22 cellular contexts compared by ENCODE assay signal in the genomic region with DNA sequence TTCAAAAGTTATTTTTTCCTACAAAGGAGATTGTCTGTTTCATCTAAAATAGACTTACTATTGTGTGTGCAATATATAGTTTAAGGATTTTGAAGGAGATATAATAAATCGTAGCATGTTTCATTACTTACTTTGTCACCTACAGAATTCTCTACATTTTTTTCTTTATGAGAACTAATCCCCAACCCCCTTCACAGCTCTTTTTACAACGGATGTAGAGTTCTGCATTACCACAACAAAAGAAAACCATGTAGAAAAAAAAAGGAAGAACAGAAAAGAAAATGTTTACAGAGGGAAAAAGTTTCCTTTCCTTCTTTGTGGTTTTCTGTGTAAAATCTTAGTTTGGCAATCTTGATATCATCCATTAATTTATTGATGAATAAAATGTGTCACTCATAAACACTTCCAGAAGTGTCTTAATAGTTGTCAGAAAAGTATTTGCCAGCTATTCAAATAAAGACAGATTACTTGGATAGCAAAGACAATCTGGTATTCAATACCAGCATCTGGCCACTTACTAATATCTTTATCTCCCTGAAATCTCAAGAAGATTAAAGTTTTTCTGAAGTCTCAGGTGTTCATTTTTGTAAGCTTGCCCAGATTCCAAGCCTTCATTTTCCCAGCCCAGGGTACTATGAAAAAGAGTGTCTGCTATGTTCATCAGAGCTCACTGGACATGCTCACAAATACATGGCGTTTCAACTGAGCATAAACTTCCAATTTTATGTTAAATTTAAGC.
DNase-seq lines count a peak whose midpoint lies in the region; ATAC-seq, FAIRE-seq and TF ChIP-seq lines count a peak whose summit lies in the region.
"Had no signal": no experiment of that assay in that cellular context is flagged by ENCODE, and none has a peak within 500 bp of the region (broad histone marks: within the 10 kb centered on the region; RNA-seq: fewer than 3 reads in every experiment).

No MANE protein-coding gene starts in this region.

- WGBS in HUES64, result no CpG with 5 or more reads among the region's 3 CpGs

- H3K4me3 ChIP-seq in HUES64 (ENCODE audit: low read length), result peak overlapping the region; percentile 21; the same call in 1 of the 2 replicates
- H3K4me3 ChIP-seq in kidney (ENCODE audit: low read length in 2 of 2), result no peak overlapping the region
- H3K4me3 ChIP-seq in upper lobe of right lung, result no peak overlapping the region
- H3K4me3 ChIP-seq: GM12878 had no signal

- no peak for TF ChIP-seq CTCF in kidney (IDR thresholded peaks at IDR 0.05; ENCODE audit: borderline replicate concordance, extremely low read depth, insufficient read depth)
- no peak for TF ChIP-seq CTCF in upper lobe of right lung (IDR thresholded peaks at IDR 0.05)

- DNase-seq in GM18507 (ENCODE audit: extremely low spot score, insufficient read length, low read depth), result no peak
- DNase-seq in kidney, result no peak
- no peak for DNase-seq in upper lobe of right lung
- no peak for DNase-seq in GOT3 (lab: John Stamatoyannopoulos, UW)
- DNase-seq in T-helper 1 cell, result no peak
- DNase-seq: CD4-positive, CD25-positive, alpha-beta regulatory T cell; COR-L47; DMS153; MM.1S; NCI-H1092; NCI-H1436 treated with DMSO at 0.1 percent for 48 hours; NCI-H2081; NCI-H446 treated with DMSO at 0.1 percent for 48 hours; NCI-H774; PC-3; SIG-M5 had no signal

- peaks cover 7% of the 10 kb centered on the region for H3K4me1 ChIP-seq in HUES64 (ENCODE audit: insufficient read depth, low read length)
- no peaks in the 10 kb centered on the region for H3K4me1 ChIP-seq in kidney (ENCODE audit: control insufficient read depth in 1 of 2, insufficient read depth in 1 of 2, low read depth in 1 of 2, low read length in 2 of 2)
- H3K4me1 ChIP-seq in upper lobe of right lung, result no peaks in the 10 kb centered on the region

- intact Hi-C loops in kidney (cut with DNase I), result no loop called here
- intact Hi-C loops in upper lobe of right lung (cut with DNase I), result no loop called here

- FAIRE-seq in GM18507 (lab: Jason Lieb, UNC) (peak; percentile 26), colon (lab: Jason Lieb, UNC) (peak; percentile 21), kidney (lab: Jason Lieb, UNC) (peak; percentile 62)
- FAIRE-seq: GM12878 had no signal

- no peak overlapping the region for H3K9ac ChIP-seq in HUES64 (ENCODE audit: low read depth, low read length)
- no peak overlapping the region for H3K9ac ChIP-seq in kidney (ENCODE audit: low read length in 2 of 2)

- no peaks in the 10 kb centered on the region for H3K27me3 ChIP-seq in HUES64 (ENCODE audit: insufficient read depth, low read length)
- H3K27me3 ChIP-seq in upper lobe of right lung, result no peaks in the 10 kb centered on the region

- H3K36me3 ChIP-seq in HUES64 (ENCODE audit: insufficient read depth, low read length), result no peaks in the 10 kb centered on the region
- H3K36me3 ChIP-seq in kidney (ENCODE audit: control insufficient read depth in 1 of 2, insufficient read depth in 2 of 2, low read length in 2 of 2), result no peaks in the 10 kb centered on the region
- H3K36me3 ChIP-seq in upper lobe of right lung, result no peaks in the 10 kb centered on the region

- H3K9me3 ChIP-seq in HUES64 (ENCODE audit: insufficient read depth, low read depth, low read length), result no peaks in the 10 kb centered on the region
- H3K9me3 ChIP-seq in kidney (ENCODE audit: control insufficient read depth in 1 of 2, low read length in 2 of 2), result no peaks in the 10 kb centered on the region
- H3K9me3 ChIP-seq in upper lobe of right lung, result no peaks in the 10 kb centered on the region

- no peak for ATAC-seq in upper lobe of right lung
- ATAC-seq: GM12878, PC-3, SK-N-SH treated with all-trans-retinoic acid at 6 μM for 48 hours had no signal

- H3K27ac ChIP-seq in HUES64 (ENCODE audit: low read depth, low read length) (peak overlapping the region; percentile 76; the same call in 1 of the 2 replicates), kidney (ENCODE audit: low read depth in 2 of 2, low read length in 2 of 2) (no peak overlapping the region), upper lobe of right lung (no peak overlapping the region)
- H3K27ac ChIP-seq: HL-60, RWPE1 had no signal
